17 cellular contexts compared by ENCODE assay signal in the genomic region with DNA sequence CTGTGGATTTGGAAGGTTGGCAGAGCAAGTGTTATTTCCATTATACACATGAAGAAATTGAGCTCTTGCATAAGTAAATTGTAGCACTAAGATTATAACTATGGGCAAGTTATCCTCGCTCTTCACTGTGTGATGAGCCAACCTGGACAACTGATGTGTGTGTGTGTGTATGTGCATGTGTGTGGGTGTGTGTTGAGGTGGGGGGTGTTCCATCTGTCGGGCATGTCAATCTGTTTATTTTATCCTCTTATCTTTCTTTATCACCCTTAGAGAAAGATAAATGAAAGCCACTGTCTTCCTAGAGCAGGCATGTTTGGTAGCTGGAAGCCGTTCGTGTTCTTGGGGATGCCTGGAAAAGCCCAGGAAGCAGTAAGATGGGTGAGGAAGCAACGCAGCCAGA. TPM values are rescaled to one million over a fixed set of nuclear protein-coding genes. Genes with fewer than 3 reads are reported as not detected.
DNase-seq lines count a peak whose midpoint lies in the region; ATAC-seq and TF ChIP-seq lines count a peak whose summit lies in the region.
"Had no signal": no experiment of that assay in that cellular context is flagged by ENCODE, and none has a peak within 500 bp of the region (broad histone marks: within the 10 kb centered on the region; RNA-seq: fewer than 3 reads in every experiment).

No MANE protein-coding gene starts in this region.

- TF ChIP-seq EP300 in suprapubic skin (IDR thresholded peaks at IDR 0.05) = no peak

- no peak overlapping the region for H2AFZ ChIP-seq in PC-3 (ENCODE audit: low read length)
- H2AFZ ChIP-seq: GM23248 had no signal

- H3K36me3 Mint-ChIP-seq in activated naive CD4-positive, alpha-beta T cell treated with anti-CD3 and anti-CD28 coated beads, Interleukin-2, amount 50 U/mL, for 72 hours = no peaks in the 10 kb centered on the region
- H3K36me3 Mint-ChIP-seq: CD8-positive, alpha-beta T cell had no signal

- no peaks in the 10 kb centered on the region for H3F3A ChIP-seq in PC-3 (ENCODE audit: low read length, unreplicated experiment)

- CTCF ChIA-PET in PC-3 (lab: Charles Lee) = no interaction called here

- TF ChIP-seq CTCF in heart left ventricle (IDR thresholded peaks at IDR 0.05) (no peak), suprapubic skin (IDR thresholded peaks at IDR 0.05) (no peak), PC-3 (conservative IDR thresholded peaks at IDR 0.05; ENCODE audit: low read depth, low read length) (no peak)

- H3K27me3 ChIP-seq in heart left ventricle = peaks cover 0 to 84% (median 31%) of the 10 kb centered on the region in 9 donors
- H3K27me3 ChIP-seq in right cardiac atrium (ENCODE audit: control insufficient read depth, insufficient read depth) = no peaks in the 10 kb centered on the region
- H3K27me3 ChIP-seq in suprapubic skin = peaks cover 54% of the 10 kb centered on the region
- no peaks in the 10 kb centered on the region for H3K27me3 ChIP-seq in PC-3 (ENCODE audit: low read length)

- POLR2A ChIA-PET in PC-3 (lab: Charles Lee; ENCODE audit: unreplicated experiment) = no interaction called here

- no peaks in the 10 kb centered on the region for H3K9me3 Mint-ChIP-seq in activated naive CD4-positive, alpha-beta T cell treated with anti-CD3 and anti-CD28 coated beads, Interleukin-2, amount 50 U/mL, for 72 hours
- H3K9me3 Mint-ChIP-seq: CD8-positive, alpha-beta T cell had no signal

- H3K4me3 ChIP-seq in heart left ventricle = no peak overlapping the region
- H3K4me3 ChIP-seq in right cardiac atrium (ENCODE audit: low read length) = no peak overlapping the region
- no peak overlapping the region for H3K4me3 ChIP-seq in suprapubic skin
- H3K4me3 ChIP-seq in PC-3 (ENCODE audit: low read length) = no peak overlapping the region
- H3K4me3 ChIP-seq: GM23248, HAP-1 had no signal

- peak overlapping the region in 11 of 12 donors; percentile 3 to 84 (median 80) for H3K27ac ChIP-seq in heart left ventricle
- H3K27ac ChIP-seq in right cardiac atrium (ENCODE audit: low read length) = peak overlapping the region; percentile 77
- H3K27ac ChIP-seq in suprapubic skin = peak overlapping the region; percentile 41
- H3K27ac ChIP-seq in PC-3 (ENCODE audit: low read length) = no peak overlapping the region
- H3K27ac ChIP-seq: GM23248 had no signal

- no peak overlapping the region for H3K27ac Mint-ChIP-seq in activated naive CD4-positive, alpha-beta T cell treated with anti-CD3 and anti-CD28 coated beads, Interleukin-2, amount 50 U/mL, for 72 hours
- H3K27ac Mint-ChIP-seq: CD8-positive, alpha-beta T cell had no signal

- no peaks in the 10 kb centered on the region for H3K9me2 ChIP-seq in PC-3 (replicated peaks; ENCODE audit: low read length)

- H3K4me2 ChIP-seq in PC-3 (ENCODE audit: low read length) = no peak overlapping the region

- ATAC-seq in heart left ventricle (no peak), left ventricle myocardium superior (no peak), right cardiac atrium (no peak), PC-3 (no peak)
- no peak for ATAC-seq in activated naive CD4-positive, alpha-beta T cell treated with anti-CD3 and anti-CD28 coated beads, Interleukin-2, amount 50 U/mL, for 72 hours
- ATAC-seq: CD8-positive, alpha-beta T cell had no signal

- H3K9me3 ChIP-seq in heart left ventricle (no peaks in the 10 kb centered on the region), right cardiac atrium (ENCODE audit: control insufficient read depth, low read length) (no peaks in the 10 kb centered on the region), suprapubic skin (no peaks in the 10 kb centered on the region), PC-3 (ENCODE audit: low read length) (no peaks in the 10 kb centered on the region)
- H3K9me3 ChIP-seq: HAP-1 had no signal

- peaks cover 4% of the 10 kb centered on the region; the same call in 1 of the 2 replicates for H4K20me1 ChIP-seq in PC-3 (ENCODE audit: low read length)

- no peak overlapping the region for H3K9ac ChIP-seq in PC-3 (ENCODE audit: low read length)
- H3K9ac ChIP-seq: GM23248 had no signal

- H3K4me1 ChIP-seq in heart left ventricle (peaks cover 0 to 29% (median 5%) of the 10 kb centered on the region in 12 donors), right cardiac atrium (ENCODE audit: control insufficient read depth, insufficient read depth, low read length) (no peaks in the 10 kb centered on the region), suprapubic skin (peaks cover 32% of the 10 kb centered on the region), PC-3 (ENCODE audit: insufficient read depth, low read length) (peaks cover 11% of the 10 kb centered on the region; the same call in 1 of the 2 replicates)

- no peak for DNase-seq in heart left ventricle
- no peak for DNase-seq in left ventricle myocardium superior
- DNase-seq in NCI-H82 (lab: John Stamatoyannopoulos, UW) = peak; percentile 76
- DNase-seq in right cardiac atrium = no peak
- no peak for DNase-seq in suprapubic skin (ENCODE audit: low spot score in 2 of 2)
- no peak for DNase-seq in PC-3
- DNase-seq in activated naive CD4-positive, alpha-beta T cell treated with anti-CD3 and anti-CD28 coated beads, Interleukin-2, amount 50 U/mL, for 72 hours (ENCODE audit: low spot score in 2 of 2) = no peak
- DNase-seq in DMS 273 treated with DMSO at 0.1 percent for 48 hours (lab: John Stamatoyannopoulos, UW) = no peak
- DNase-seq: CD8-positive, alpha-beta T cell; GM23248; KBM-7; NCI-H1694 treated with DMSO at 0.1 percent for 48 hours; NCI-H510A; NCI-H748 treated with DMSO at 0.1 percent for 48 hours; OCI-M1; SIG-M5 had no signal

- intact Hi-C loops in heart left ventricle (cut with DNase I) (no loop called here), left ventricle myocardium superior (cut with micrococcal nuclease) (no loop called here), right cardiac atrium (cut with DNase I) (loop anchor here in 1 of 4 donors (10.0 kb wide), 1 partner anchor 64 kb away; no protein-coding TSS in a partner anchor), PC-3 (cut with micrococcal nuclease) (no loop called here)

- H3K79me2 ChIP-seq in PC-3 (ENCODE audit: low read length) = peaks cover 19% of the 10 kb centered on the region

- TF ChIP-seq POLR2A in heart left ventricle (IDR thresholded peaks at IDR 0.05) (no peak), suprapubic skin (IDR thresholded peaks at IDR 0.05) (no peak)

- 40 to 43% (median 41%) methylated on average over 5 of the region's 5 CpGs for WGBS in heart left ventricle, 4 donors
- 36% methylated on average over 5 of the region's 5 CpGs for WGBS in right cardiac atrium
- WGBS in suprapubic skin = 54% methylated on average over 5 of the region's 5 CpGs

- H3K36me3 ChIP-seq in heart left ventricle (no peaks in the 10 kb centered on the region), suprapubic skin (no peaks in the 10 kb centered on the region), PC-3 (ENCODE audit: low read depth, low read length) (no peaks in the 10 kb centered on the region)
- H3K36me3 ChIP-seq: HAP-1 had no signal

- no TSS peak for BruUV-seq in PC-3 (replicated peaks; lab: Mats Ljungman, UMichigan)

RNA-seq across cellular contexts. Expression of gene DSP, which starts 3.0 kb away (rescaled TPM):
- total RNA-seq in heart left ventricle (100 to 1,000 TPM; 238 to 373 (median 337) TPM), left ventricle myocardium superior (314 TPM), right cardiac atrium (100 to 1,000 TPM; 239 to 311 (median 248) TPM), suprapubic skin (1,000 to 10,000 TPM; 1,704 to 2,508 (median 2,195) TPM), PC-3 (2014; rRNA removed) (54.7 and 71.6 TPM in 2 replicates)
- polyA plus RNA-seq in heart left ventricle (100 to 1,000 TPM in 1 of 2 donors, 10 to 100 TPM in 1; 81.9 to 130 TPM), right cardiac atrium (94.7 TPM)
- under 1 TPM in 1 of 2 donors, not detected in 1; 0.14 TPM for total RNA-seq in activated naive CD4-positive, alpha-beta T cell treated with anti-CD3 and anti-CD28 coated beads, Interleukin-2, amount 50 U/mL, for 72 hours

RNA-seq across cellular contexts. Expression of gene SNRNP48, which starts 51.5 kb away (rescaled TPM):
- 10 to 100 TPM in 7 of 9 donors, 1 to 10 TPM in 2; 8.2 to 25.8 (median 13.3) TPM for total RNA-seq in heart left ventricle
- 10 to 100 TPM in 1 of 2 donors, 1 to 10 TPM in 1; 9.0 to 20.4 TPM for polyA plus RNA-seq in heart left ventricle
- total RNA-seq in left ventricle myocardium superior = 17.3 TPM
- total RNA-seq in right cardiac atrium = 10 to 100 TPM; 11.0 to 17.6 (median 14.8) TPM
- 10.7 TPM for polyA plus RNA-seq in right cardiac atrium
- total RNA-seq in suprapubic skin = 10 to 100 TPM in 2 of 4 donors, 1 to 10 TPM in 2; 7.9 to 12.4 (median 9.7) TPM
- 7.0 and 7.7 TPM in 2 replicates for total RNA-seq in PC-3 (2014; rRNA removed)
- total RNA-seq in activated naive CD4-positive, alpha-beta T cell treated with anti-CD3 and anti-CD28 coated beads, Interleukin-2, amount 50 U/mL, for 72 hours = 10 to 100 TPM; 20.3 to 31.1 TPM

Comparison
In these comparisons a context has a peak if more than half of its experiments do, and no peak if none do; other contexts are left out.
1. RNA of gene DSP, which starts 3.0 kb away (total RNA-seq): 1,704 to 2,508 TPM in suprapubic skin, 238 to 373 TPM in heart left ventricle, 314 TPM in left ventricle myocardium superior (single experiment), 239 to 311 TPM in right cardiac atrium and 54.7 to 71.6 TPM in PC-3; 0.14 TPM in activated naive CD4-positive, alpha-beta T cell treated with anti-CD3 and anti-CD28 coated beads, Interleukin-2, amount 50 U/mL, for 72 hours; every median in the first group is over 10 times any median in the second.